8 cellular contexts compared by ENCODE assay signal in genomic region chr20:23349338-23350006, GRCh38. TPM values are rescaled to one million over a fixed set of nuclear protein-coding genes. Genes with fewer than 3 reads are reported as not detected.
DNase-seq lines count a peak whose midpoint lies in the region; ATAC-seq and TF ChIP-seq lines count a peak whose summit lies in the region.

No MANE protein-coding gene starts in this region.

- peak overlapping the region; percentile 88 for H3K27ac ChIP-seq in A673 (ENCODE audit: low read depth, low read length, poor library complexity, severe bottlenecking)
- peak overlapping the region; percentile 96 for H3K27ac ChIP-seq in SK-N-MC
- peak overlapping the region; percentile 98 to 100 for H3K27ac ChIP-seq in esophagus (ENCODE audit: low read depth in 2 of 2, low read length in 1 of 2)
- peak overlapping the region; percentile 94 for H3K27ac ChIP-seq in neuronal stem cell (replicated peaks; ENCODE audit: low read length)

- peak overlapping the region; percentile 42 for H2BK15ac ChIP-seq in neuronal stem cell (ENCODE audit: low read length)

- intact Hi-C loops in A673 (cut with micrococcal nuclease; ENCODE audit: unreplicated experiment) = loop anchor here (10.0 kb wide), 2 partner anchors 295 to 1835 kb away; partner anchors contain the start of gene NKX2-2

- H3K4me3 ChIP-seq in A673 (ENCODE audit: low read depth, low read length, poor library complexity, severe bottlenecking) = peak overlapping the region; percentile 96
- H3K4me3 ChIP-seq in SK-N-MC = peak overlapping the region; percentile 99
- peak overlapping the region; percentile 79 to 90 for H3K4me3 ChIP-seq in esophagus (ENCODE audit: low read depth in 1 of 2, low read length in 2 of 2)
- H3K4me3 ChIP-seq in neuronal stem cell (ENCODE audit: low read length in 2 of 2) = peak overlapping the region; percentile 75 to 89

- no peaks in the 10 kb centered on the region for H3K27me3 ChIP-seq in A673 (replicated peaks; ENCODE audit: insufficient read depth, low read depth, low read length, poor library complexity)
- H3K27me3 ChIP-seq in esophagus (ENCODE audit: control insufficient read depth in 1 of 2, insufficient read depth in 2 of 2, low read length in 2 of 2) = no peaks in the 10 kb centered on the region
- no peaks in the 10 kb centered on the region for H3K27me3 ChIP-seq in neuronal stem cell (ENCODE audit: control insufficient read depth in 3 of 3, insufficient read depth in 3 of 3, low read depth in 1 of 3, low read length in 3 of 3)

- H4K91ac ChIP-seq in neuronal stem cell (ENCODE audit: low read depth, low read length, poor library complexity) = no peak overlapping the region

- no peak overlapping the region for H4K8ac ChIP-seq in neuronal stem cell (ENCODE audit: low read depth, low read length)

- no peak overlapping the region for H2BK120ac ChIP-seq in neuronal stem cell (ENCODE audit: low read depth, low read length)

- H3K4me2 ChIP-seq in neuronal stem cell (ENCODE audit: insufficient read depth, low read length, poor library complexity, severe bottlenecking) = peak overlapping the region; percentile 87

- H3K23ac ChIP-seq in neuronal stem cell (ENCODE audit: low read depth, low read length, poor library complexity) = no peak overlapping the region

- no peak overlapping the region for H3K18ac ChIP-seq in neuronal stem cell (ENCODE audit: low read length)

- TF ChIP-seq CTCF in A673 (conservative IDR thresholded peaks at IDR 0.05; ENCODE audit: low read depth, low read length) (peak; percentile 56), GM13976 (IDR thresholded peaks at IDR 0.05; ENCODE audit: borderline replicate concordance, control extremely low read depth, extremely low read depth, insufficient read depth, missing control alignments) (peak; percentile 29)

- H2BK12ac ChIP-seq in neuronal stem cell (ENCODE audit: low read length) = no peak overlapping the region

- POLR2A ChIA-PET in A673 (lab: Charles Lee; ENCODE audit: low non-redundant PET) = interaction anchor here (1.0 to 1.7 kb wide), 2 partner anchors 9 kb away, joined by 5 to 6 read pairs; no protein-coding TSS in a partner anchor

- peak overlapping the region; percentile 84 for H2BK5ac ChIP-seq in neuronal stem cell (ENCODE audit: low read length)

- H3K4ac ChIP-seq in neuronal stem cell (ENCODE audit: low read length) = no peak overlapping the region

- H3K36me3 ChIP-seq in A673 (ENCODE audit: insufficient read depth, low read length, poor library complexity, severe bottlenecking) (peaks cover 11% of the 10 kb centered on the region), SK-N-MC (ENCODE audit: insufficient read depth, low read length) (peaks cover 16% of the 10 kb centered on the region; the same call in 1 of the 2 replicates), esophagus (ENCODE audit: control insufficient read depth in 2 of 2, insufficient read depth in 2 of 2, low read length in 1 of 2) (peaks cover 0 to 6% of the 10 kb centered on the region in 2 donors), neuronal stem cell (replicated peaks in 1 of 2; ENCODE audit: control insufficient read depth in 2 of 2, insufficient read depth in 2 of 2, low read length in 2 of 2) (peaks cover 7 to 19% of the 10 kb centered on the region in 2 donors)

- no TSS peak for BruUV-seq in A673 (replicated peaks; lab: Mats Ljungman, UMichigan)

- peaks cover 10% of the 10 kb centered on the region for H3K4me1 ChIP-seq in A673 (ENCODE audit: insufficient read depth, low read length, poor library complexity, severe bottlenecking)
- H3K4me1 ChIP-seq in esophagus (ENCODE audit: control insufficient read depth in 2 of 2, insufficient read depth in 2 of 2, low read length in 1 of 2) = peaks cover 0 to 3% of the 10 kb centered on the region in 2 donors
- H3K4me1 ChIP-seq in neuronal stem cell (ENCODE audit: control insufficient read depth in 2 of 2, insufficient read depth in 1 of 2, low read depth in 1 of 2, low read length in 2 of 2) = peaks cover 5% of the 10 kb centered on the region in 2 donors

- no peak for DNase-seq in A673 (ENCODE audit: low spot score)
- DNase-seq in GM13976 (ENCODE audit: low spot score) = peak; percentile 53
- DNase-seq in SK-N-MC (ENCODE audit: low read depth, low spot score) = no peak
- no peak for DNase-seq in neuronal stem cell (ENCODE audit: low spot score)
- no peak for DNase-seq in kidney tubule cell (ENCODE audit: low spot score)

- in situ Hi-C loops in GM13976 (cut with MboI; ENCODE audit: low sequenced_read_pairs, unreplicated experiment) = loop anchor here (25.0 kb wide), 1 partner anchor 662 kb away; no protein-coding TSS in a partner anchor

- peak overlapping the region; percentile 96 for H2AFZ ChIP-seq in neuronal stem cell (ENCODE audit: low read length)

- ATAC-seq in HG03039 (IDR thresholded peaks at IDR 0.05; ENCODE audit: unreplicated experiment) (peak; percentile 1), HG02870 (IDR thresholded peaks at IDR 0.05; ENCODE audit: unreplicated experiment) (no peak)

- 9 to 13% methylated on average over 11 of the region's 11 CpGs for WGBS in esophagus, 2 donors
- no CpG with 5 or more reads among the region's 11 CpGs for WGBS in neuronal stem cell (ENCODE audit: extremely low coverage in 2 of 2, insufficient read length in 2 of 2, insufficient replicate concordance in 1 of 2), 2 donors

- no peak overlapping the region for H3K14ac ChIP-seq in neuronal stem cell (ENCODE audit: low read length)

- H3K9me3 ChIP-seq in A673 (ENCODE audit: low read depth, low read length, poor library complexity, severe bottlenecking) (no peaks in the 10 kb centered on the region), SK-N-MC (ENCODE audit: low read depth, low read length) (no peaks in the 10 kb centered on the region), esophagus (ENCODE audit: control insufficient read depth in 2 of 2, insufficient read depth in 1 of 2, low read depth in 1 of 2, low read length in 1 of 2) (no peaks in the 10 kb centered on the region), neuronal stem cell (replicated peaks in 1 of 2; ENCODE audit: control insufficient read depth in 2 of 2, insufficient read depth in 1 of 2, low read depth in 1 of 2, low read length in 2 of 2) (no peaks in the 10 kb centered on the region)

- H3K79me1 ChIP-seq in neuronal stem cell (ENCODE audit: low read depth, low read length) = peaks cover 7% of the 10 kb centered on the region

- peak overlapping the region; percentile 98 for H3K9ac ChIP-seq in SK-N-MC (ENCODE audit: insufficient read length)
- no peak overlapping the region for H3K9ac ChIP-seq in neuronal stem cell (ENCODE audit: low read depth, low read length, poor library complexity)

- CTCF ChIA-PET in A673 (lab: Charles Lee) = interaction anchor here (0.9 to 2.5 kb wide), 4 partner anchors 9 to 657 kb away, joined by 4 to 12 read pairs (median 6); partner anchors contain the start of gene NAPB

- H2AK5ac ChIP-seq in neuronal stem cell (ENCODE audit: low read depth, low read length) = no peak overlapping the region

RNA-seq across cellular contexts. Expression of gene NXT1, which starts 1.1 kb away (rescaled TPM):
- total RNA-seq in A673 (2021) = 32.1 and 34.4 TPM in 2 replicates
- 10 to 100 TPM; 12.9 to 22.1 TPM for polyA plus RNA-seq in esophagus
- polyA plus RNA-seq in neuronal stem cell (2013, experiment 1 of 2) = 32.1 TPM
- polyA plus RNA-seq in neuronal stem cell (2013, experiment 2 of 2) = 32.9 TPM

RNA-seq across cellular contexts. Expression of gene GZF1, which starts 12.5 kb away (rescaled TPM):
- total RNA-seq in A673 (2021) = 13.7 and 14.0 TPM in 2 replicates
- 1 to 10 TPM; 3.2 to 3.6 TPM for polyA plus RNA-seq in esophagus
- 6.0 TPM for polyA plus RNA-seq in neuronal stem cell (2013, experiment 1 of 2)
- polyA plus RNA-seq in neuronal stem cell (2013, experiment 2 of 2) = 6.0 TPM
